ENCODE assay signal across 8 cellular contexts in genomic region chr9:5629312-5630037, GRCh38. TPM values are rescaled to one million over a fixed set of nuclear protein-coding genes. Genes with fewer than 3 reads are reported as not detected.
DNase-seq lines count a peak whose midpoint lies in the region; ATAC-seq and TF ChIP-seq lines count a peak whose summit lies in the region.

No MANE protein-coding gene starts in this region.

- no peaks in the 10 kb centered on the region for H3K36me3 ChIP-seq in CD4-positive, CD25-positive, alpha-beta regulatory T cell (ENCODE audit: control insufficient read depth, insufficient read depth, low read length)
- H3K36me3 ChIP-seq in iPS-20b (ENCODE audit: insufficient read depth, low read depth, low read length) = no peaks in the 10 kb centered on the region

- H3K9me3 ChIP-seq in CD4-positive, CD25-positive, alpha-beta regulatory T cell (ENCODE audit: control insufficient read depth in 2 of 2, low read length in 2 of 2) = no peaks in the 10 kb centered on the region
- H3K9me3 ChIP-seq in iPS-20b (ENCODE audit: insufficient read depth, low read depth, low read length) = no peaks in the 10 kb centered on the region

- no peaks in the 10 kb centered on the region for H3K27me3 ChIP-seq in CD4-positive, CD25-positive, alpha-beta regulatory T cell (ENCODE audit: control insufficient read depth, insufficient read depth, low read length)
- H3K27me3 ChIP-seq in HL-60 (ENCODE audit: insufficient read depth, poor library complexity, severe bottlenecking) (no peaks in the 10 kb centered on the region), iPS-20b (ENCODE audit: insufficient read depth, low read length) (no peaks in the 10 kb centered on the region)

- H3K9ac ChIP-seq in iPS-20b (ENCODE audit: low read depth, low read length) = peak overlapping the region; percentile 61

- H3K27me3 Mint-ChIP-seq in CD4-positive, CD25-positive, alpha-beta regulatory T cell = peaks cover 5% of the 10 kb centered on the region

- H3K4me3 ChIP-seq in CD4-positive, CD25-positive, alpha-beta regulatory T cell (ENCODE audit: low read depth, low read length) = peak overlapping the region; percentile 97
- H3K4me3 ChIP-seq in HL-60 (replicated peaks; ENCODE audit: insufficient read depth, low read length) = peak overlapping the region; percentile 92
- H3K4me3 ChIP-seq in iPS-20b (ENCODE audit: low read length) = peak overlapping the region; percentile 88
- peak overlapping the region; percentile 76 to 100 (median 98) for H3K4me3 ChIP-seq in skin epidermis

- peaks cover 3% of the 10 kb centered on the region for H3K36me3 Mint-ChIP-seq in CD4-positive, CD25-positive, alpha-beta regulatory T cell

- H3K9me3 Mint-ChIP-seq in CD4-positive, CD25-positive, alpha-beta regulatory T cell = no peaks in the 10 kb centered on the region

- H3K27ac Mint-ChIP-seq in CD4-positive, CD25-positive, alpha-beta regulatory T cell = peak overlapping the region; percentile 88 to 99 (median 91)

- peak in 2 of 3 donors; percentile 23 to 62 for DNase-seq in CD4-positive, CD25-positive, alpha-beta regulatory T cell
- peak in 1 of 2 experiments; percentile 51 for DNase-seq in HL-60 (ENCODE audit: low read depth in 1 of 2, low spot score in 1 of 2)
- DNase-seq in T-helper 2 cell = peak in 4 of 5 experiments; percentile 13 to 58 (median 24)
- peak; percentile 11 for DNase-seq in brain pericyte (ENCODE audit: low read depth, low spot score)
- DNase-seq in LoVo (ENCODE audit: low spot score) = no peak

- H3K4me1 Mint-ChIP-seq in CD4-positive, CD25-positive, alpha-beta regulatory T cell = peaks cover 44 to 77% (median 60%) of the 10 kb centered on the region in 4 donors

- H3K27ac ChIP-seq in CD4-positive, CD25-positive, alpha-beta regulatory T cell (ENCODE audit: insufficient read depth, low read length, poor library complexity, severe bottlenecking) = peak overlapping the region; percentile 93
- peak overlapping the region; percentile 82 for H3K27ac ChIP-seq in HL-60 (replicated peaks)
- H3K27ac ChIP-seq in iPS-20b (ENCODE audit: low read length) = peak overlapping the region; percentile 13
- peak overlapping the region; percentile 82 to 99 (median 97) for H3K27ac ChIP-seq in skin epidermis

- TF ChIP-seq CTCF in HL-60 (IDR thresholded peaks at IDR 0.05; ENCODE audit: insufficient read depth, low read length) = no peak

- H3K4me1 ChIP-seq in CD4-positive, CD25-positive, alpha-beta regulatory T cell (ENCODE audit: control insufficient read depth, insufficient read depth, low read length, poor library complexity, severe bottlenecking) = peaks cover 69% of the 10 kb centered on the region
- H3K4me1 ChIP-seq in iPS-20b (ENCODE audit: insufficient read depth, low read length) = peaks cover 18% of the 10 kb centered on the region

- H3K4me3 Mint-ChIP-seq in CD4-positive, CD25-positive, alpha-beta regulatory T cell = peak overlapping the region; percentile 98 to 100 (median 98)

- peak; percentile 9 to 17 for ATAC-seq in CD4-positive, CD25-positive, alpha-beta regulatory T cell (ENCODE audit: low read depth in 2 of 2)
- ATAC-seq in GM19397 (IDR thresholded peaks at IDR 0.05; ENCODE audit: unreplicated experiment) = peak; percentile 13

RNA-seq across cellular contexts. Expression of gene RIC1, which starts 0.6 kb away (rescaled TPM):
- 29.9 TPM for total RNA-seq in CD4-positive, CD25-positive, alpha-beta regulatory T cell
- 1 to 10 TPM; 5.0 to 8.8 (median 6.4) TPM for polyA plus RNA-seq in CD4-positive, CD25-positive, alpha-beta regulatory T cell

Comparison
In these comparisons a context has a peak if more than half of its experiments do, and no peak if none do; other contexts are left out.
1. H3K27ac ChIP-seq: peak in every context shown above with its lines; median percentile 97 in skin epidermis; 93 in CD4-positive, CD25-positive, alpha-beta regulatory T cell; 82 in HL-60; 13 in iPS-20b.